ENCODE assay signal across 14 cellular contexts in genomic region chr10:114506874-114507385, GRCh38.
DNase-seq lines count a peak whose midpoint lies in the region; ATAC-seq and TF ChIP-seq lines count a peak whose summit lies in the region.
"Had no signal": no experiment of that assay in that cellular context is flagged by ENCODE, and none has a peak within 500 bp of the region (broad histone marks: within the 10 kb centered on the region; RNA-seq: fewer than 3 reads in every experiment).

No MANE protein-coding gene starts in this region.

- H3K9me3 ChIP-seq in Peyer's patch, result no peaks in the 10 kb centered on the region
- H3K9me3 ChIP-seq in ascending aorta, result no peaks in the 10 kb centered on the region
- H3K9me3 ChIP-seq in left lung, result no peaks in the 10 kb centered on the region
- no peaks in the 10 kb centered on the region for H3K9me3 ChIP-seq in stomach
- H3K9me3 ChIP-seq: psoas muscle had no signal

- WGBS in stomach, 5 donors, result 29 to 43% (median 37%) methylated on average over 3 of the region's 3 CpGs

- peaks cover 0 to 36% (median 4%) of the 10 kb centered on the region in 4 donors for H3K4me1 ChIP-seq in Peyer's patch
- H3K4me1 ChIP-seq in ascending aorta, result peaks cover 0 to 20% of the 10 kb centered on the region in 2 donors
- H3K4me1 ChIP-seq in left lung, result peaks cover 11 to 21% of the 10 kb centered on the region in 2 donors
- H3K4me1 ChIP-seq in stomach, result peaks cover 38 to 69% (median 53%) of the 10 kb centered on the region in 4 donors
- H3K4me1 ChIP-seq: psoas muscle had no signal

- intact Hi-C loops in ascending aorta (cut with DNase I) (no loop called here), left lung (cut with DNase I) (no loop called here), stomach (cut with DNase I; ENCODE audit: low total_unique reads) (no loop called here)

- DNase-seq in Peyer's patch, result no peak
- no peak for DNase-seq in ascending aorta (ENCODE audit: low spot score in 2 of 2)
- no peak for DNase-seq in left lung
- no peak for DNase-seq in stomach
- no peak for DNase-seq in NCI-H1417 treated with DMSO at 0.1 percent for 48 hours (lab: John Stamatoyannopoulos, UW)
- DNase-seq: aorta; hippocampal formation; NCI-H1436; NCI-H526 treated with DMSO at 0.1 percent for 48 hours; psoas muscle; stimulated activated CD4-positive, alpha-beta T cell treated with anti-CD3 and anti-CD28 coated beads, Interleukin-4, amount 100 ng/mL, for 24 hours had no signal

- TF ChIP-seq EP300 in stomach (IDR thresholded peaks at IDR 0.05), result no peak

- no peaks in the 10 kb centered on the region for H3K36me3 ChIP-seq in Peyer's patch
- no peaks in the 10 kb centered on the region for H3K36me3 ChIP-seq in ascending aorta
- no peaks in the 10 kb centered on the region for H3K36me3 ChIP-seq in left lung
- no peaks in the 10 kb centered on the region for H3K36me3 ChIP-seq in stomach

- ATAC-seq in left lung (no peak), GM21786 (IDR thresholded peaks at IDR 0.05; ENCODE audit: unreplicated experiment) (no peak), HG03108 (IDR thresholded peaks at IDR 0.05; ENCODE audit: unreplicated experiment) (no peak)

- TF ChIP-seq POLR2A in Peyer's patch (IDR thresholded peaks at IDR 0.05), result no peak
- TF ChIP-seq POLR2A in stomach (IDR thresholded peaks at IDR 0.05), result no peak

- no peak for TF ChIP-seq CTCF in Peyer's patch (IDR thresholded peaks at IDR 0.05)
- no peak for TF ChIP-seq CTCF in ascending aorta (IDR thresholded peaks at IDR 0.05)
- no peak for TF ChIP-seq CTCF in left lung (IDR thresholded peaks at IDR 0.05)
- TF ChIP-seq CTCF in stomach (IDR thresholded peaks at IDR 0.05), result no peak

- no peak overlapping the region for H3K4me3 ChIP-seq in Peyer's patch
- H3K4me3 ChIP-seq in ascending aorta, result no peak overlapping the region
- no peak overlapping the region for H3K4me3 ChIP-seq in left lung
- H3K4me3 ChIP-seq in stomach, result no peak overlapping the region
- H3K4me3 ChIP-seq: lung, psoas muscle had no signal

- H3K27me3 ChIP-seq in Peyer's patch (no peaks in the 10 kb centered on the region), ascending aorta (no peaks in the 10 kb centered on the region), left lung (no peaks in the 10 kb centered on the region), stomach (no peaks in the 10 kb centered on the region)

- H3K27ac ChIP-seq in Peyer's patch (peak overlapping the region in 3 of 4 donors; percentile 50 to 83 (median 83)), ascending aorta (peak overlapping the region; percentile 2 to 17), left lung (peak overlapping the region; percentile 24 to 69), stomach (peak overlapping the region; percentile 85 to 94 (median 87))
- H3K27ac ChIP-seq: psoas muscle had no signal

Comparison
In these comparisons a context has a peak if more than half of its experiments do, and no peak if none do; other contexts are left out.
1. H3K27ac ChIP-seq: peak in every context shown above with its lines; median percentile 87 in stomach; 83 in Peyer's patch; 46 in left lung; 10 in ascending aorta.